ENCODE assay signal across 8 cellular contexts in genomic region chr2:160407393-160408204, GRCh38.
DNase-seq lines count a peak whose midpoint lies in the region; ATAC-seq and TF ChIP-seq lines count a peak whose summit lies in the region.

No MANE protein-coding gene starts in this region.

- H3K9ac ChIP-seq in trophoblast cell (ENCODE audit: low read length): peak overlapping the region; percentile 92

- CTCF ChIA-PET in RWPE1 (lab: Yijun Ruan, JAX): interaction anchor here (0.6 to 0.7 kb wide), 3 partner anchors 17 to 250 kb away, joined by 3 read pairs; no protein-coding TSS in a partner anchor

- H3K27me3 ChIP-seq in cardiac muscle cell (no peaks in the 10 kb centered on the region), trophoblast cell (ENCODE audit: insufficient read depth, low read length) (no peaks in the 10 kb centered on the region)

- H3K4me3 ChIP-seq in cardiac muscle cell (peak overlapping the region; percentile 90), trophoblast cell (ENCODE audit: low read depth, low read length) (peak overlapping the region; percentile 80)

- H3K27me3 Mint-ChIP-seq in activated naive CD4-positive, alpha-beta T cell treated with anti-CD3 and anti-CD28 coated beads, Interleukin-2, amount 50 U/mL, for 24 hours: no peaks in the 10 kb centered on the region

- H3K9me3 Mint-ChIP-seq in activated naive CD4-positive, alpha-beta T cell treated with anti-CD3 and anti-CD28 coated beads, Interleukin-2, amount 50 U/mL, for 24 hours: no peaks in the 10 kb centered on the region

- peak overlapping the region; percentile 89 for H2BK120ac ChIP-seq in trophoblast cell (ENCODE audit: insufficient read depth, low read length, poor library complexity)

- peak overlapping the region; percentile 93 for H2AK5ac ChIP-seq in trophoblast cell (ENCODE audit: low read length)

- peak overlapping the region; percentile 84 for H3K4me2 ChIP-seq in trophoblast cell (ENCODE audit: low read length)

- WGBS in trophoblast cell (ENCODE audit: extremely low coverage, insufficient coverage, insufficient read length): no CpG with 5 or more reads among the region's 121 CpGs

- H3K36me3 ChIP-seq in cardiac muscle cell (no peaks in the 10 kb centered on the region), trophoblast cell (ENCODE audit: control insufficient read depth in 1 of 2, insufficient read depth in 2 of 2, low read length in 2 of 2) (no peaks in the 10 kb centered on the region)

- peak; percentile 86 for DNase-seq in AG20443 (ENCODE audit: low spot score)
- peak; percentile 60 for DNase-seq in RWPE1 (ENCODE audit: low spot score)
- DNase-seq in cardiac muscle cell (ENCODE audit: low read depth in 1 of 2, low spot score in 1 of 2): peak; percentile 66 to 85
- DNase-seq in trophoblast cell: peak; percentile 46 to 79
- DNase-seq in cerebellar cortex (ENCODE audit: low spot score): no peak

- POLR2A ChIA-PET in RWPE1 (lab: Yijun Ruan, JAX; ENCODE audit: low non-redundant PET): no interaction called here

- H4K12ac ChIP-seq in trophoblast cell (ENCODE audit: low read depth, low read length): peak overlapping the region; percentile 80

- H3K4me1 Mint-ChIP-seq in activated naive CD4-positive, alpha-beta T cell treated with anti-CD3 and anti-CD28 coated beads, Interleukin-2, amount 50 U/mL, for 24 hours: peaks cover 88% of the 10 kb centered on the region

- TF ChIP-seq CTCF in RWPE1 (conservative IDR thresholded peaks at IDR 0.05; ENCODE audit: low read depth): peak; percentile 23; the same call in 1 of the 2 replicates
- no peak for TF ChIP-seq CTCF in cardiac muscle cell (IDR thresholded peaks at IDR 0.05; ENCODE audit: low read depth, low read length)

- H3K4ac ChIP-seq in trophoblast cell (ENCODE audit: low read depth, low read length): peak overlapping the region; percentile 95

- peak overlapping the region; percentile 93 for H4K8ac ChIP-seq in trophoblast cell (ENCODE audit: low read depth, low read length)

- peak overlapping the region; percentile 95 for H4K91ac ChIP-seq in trophoblast cell (ENCODE audit: low read depth, low read length)

- H3K23ac ChIP-seq in trophoblast cell (ENCODE audit: low read length): no peak overlapping the region

- H3K79me1 ChIP-seq in trophoblast cell (ENCODE audit: low read length): peaks cover 16% of the 10 kb centered on the region

- peaks cover 25% of the 10 kb centered on the region for H3K79me2 ChIP-seq in trophoblast cell (ENCODE audit: control insufficient read depth, insufficient read depth, low read length, poor library complexity)

- H3K36me3 Mint-ChIP-seq in activated naive CD4-positive, alpha-beta T cell treated with anti-CD3 and anti-CD28 coated beads, Interleukin-2, amount 50 U/mL, for 24 hours: no peaks in the 10 kb centered on the region

- H3K27ac ChIP-seq in RWPE1: peak overlapping the region; percentile 90
- H3K27ac ChIP-seq in cardiac muscle cell: peak overlapping the region; percentile 82
- H3K27ac ChIP-seq in trophoblast cell (ENCODE audit: low read depth, low read length): peak overlapping the region; percentile 91

- H3K14ac ChIP-seq in trophoblast cell (ENCODE audit: low read length): peak overlapping the region; percentile 99

- H2BK12ac ChIP-seq in trophoblast cell (ENCODE audit: low read length): peak overlapping the region; percentile 63

- ATAC-seq in GM19035 (IDR thresholded peaks at IDR 0.05; ENCODE audit: unreplicated experiment): peak; percentile 65
- peak; percentile 62 for ATAC-seq in HG03196 (IDR thresholded peaks at IDR 0.05; ENCODE audit: unreplicated experiment)

- H3K4me3 Mint-ChIP-seq in activated naive CD4-positive, alpha-beta T cell treated with anti-CD3 and anti-CD28 coated beads, Interleukin-2, amount 50 U/mL, for 24 hours: peak overlapping the region; percentile 98

- H3K4me1 ChIP-seq in cardiac muscle cell (ENCODE audit: low read depth) (peaks cover 36% of the 10 kb centered on the region), trophoblast cell (ENCODE audit: control insufficient read depth in 1 of 2, insufficient read depth in 2 of 2, low read length in 2 of 2) (peaks cover 7 to 12% of the 10 kb centered on the region in 2 experiments)

- peak overlapping the region; percentile 97 for H3K18ac ChIP-seq in trophoblast cell (ENCODE audit: low read length)

- H2AFZ ChIP-seq in trophoblast cell (ENCODE audit: insufficient read depth, low read length, poor library complexity): peak overlapping the region; percentile 80

- peak overlapping the region; percentile 98 for H3K27ac Mint-ChIP-seq in activated naive CD4-positive, alpha-beta T cell treated with anti-CD3 and anti-CD28 coated beads, Interleukin-2, amount 50 U/mL, for 24 hours

- peak overlapping the region; percentile 93 for H2BK5ac ChIP-seq in trophoblast cell (ENCODE audit: low read depth, low read length, poor library complexity)

- H3K9me3 ChIP-seq in cardiac muscle cell (ENCODE audit: low read depth) (no peaks in the 10 kb centered on the region), trophoblast cell (ENCODE audit: insufficient read depth, low read depth, low read length) (no peaks in the 10 kb centered on the region)
